In the genomic region with DNA sequence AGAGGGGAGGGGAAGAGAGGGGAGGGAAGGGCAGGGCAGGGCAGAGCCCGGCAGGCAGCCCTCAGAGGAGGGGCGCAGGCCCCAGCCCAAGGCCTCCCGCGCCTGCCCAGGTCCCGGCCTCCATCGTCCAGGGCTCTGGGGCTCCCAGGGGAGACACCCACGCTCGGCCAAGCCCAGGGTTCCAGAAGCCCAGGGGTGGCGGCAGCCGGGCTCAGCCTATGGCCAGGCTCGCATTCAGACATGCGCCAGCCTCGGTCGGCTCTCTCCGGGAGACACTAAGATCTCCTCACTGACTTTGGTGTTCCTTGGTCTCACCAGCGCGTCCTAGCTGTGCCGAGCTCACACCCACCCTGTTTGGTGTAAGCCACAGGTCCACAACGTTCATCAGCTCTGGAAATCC, we compare ENCODE assay signal across 9 cellular contexts. TPM values are rescaled to one million over a fixed set of nuclear protein-coding genes. Genes with fewer than 3 reads are reported as not detected.
A peak's percentile ranks its signal among the peaks of the same experiment; 100 is the strongest.
DNase-seq lines count a peak whose midpoint lies in the region; ATAC-seq, FAIRE-seq and TF ChIP-seq lines count a peak whose summit lies in the region.
"Had no signal": no experiment of that assay in that cellular context is flagged by ENCODE, and none has a peak within 500 bp of the region (broad histone marks: within the 10 kb centered on the region; RNA-seq: fewer than 3 reads in every experiment).

No MANE protein-coding gene starts in this region.

- no peak overlapping the region for H4K8ac ChIP-seq in neuronal stem cell (ENCODE audit: low read depth, low read length)

- H2BK15ac ChIP-seq in neuronal stem cell (ENCODE audit: low read length): peak overlapping the region; percentile 79

- DNase-seq in HTR-8/SVneo (ENCODE audit: insufficient read length, low spot score): no peak
- DNase-seq in chondrocyte (ENCODE audit: low spot score): peak; percentile 81
- no peak for DNase-seq in neuronal stem cell (ENCODE audit: low spot score)
- DNase-seq in central memory CD4-positive, alpha-beta T cell: no peak
- no peak for DNase-seq in small intestine
- DNase-seq: KBM-7, NCI-H2029 had no signal

- H3K4me3 Mint-ChIP-seq in chondrocyte (ENCODE audit: unreplicated experiment): peak overlapping the region; percentile 41

- H3K4me1 ChIP-seq in neuronal stem cell (ENCODE audit: control insufficient read depth in 2 of 2, insufficient read depth in 1 of 2, low read depth in 1 of 2, low read length in 2 of 2): peaks cover 30 to 49% of the 10 kb centered on the region in 2 donors
- H3K4me1 ChIP-seq in small intestine (ENCODE audit: control insufficient read depth in 2 of 2, insufficient read depth in 1 of 2, low read depth in 1 of 2, low read length in 1 of 2): peaks cover 0 to 5% of the 10 kb centered on the region in 2 donors

- no peak overlapping the region for H4K91ac ChIP-seq in neuronal stem cell (ENCODE audit: low read depth, low read length, poor library complexity)

- no peak overlapping the region for H3K9ac ChIP-seq in neuronal stem cell (ENCODE audit: low read depth, low read length, poor library complexity)

- H3K36me3 ChIP-seq in neuronal stem cell (replicated peaks in 1 of 2; ENCODE audit: control insufficient read depth in 2 of 2, insufficient read depth in 2 of 2, low read length in 2 of 2): no peaks in the 10 kb centered on the region
- H3K36me3 ChIP-seq in small intestine (ENCODE audit: control insufficient read depth in 2 of 2, insufficient read depth in 2 of 2, low read length in 2 of 2): no peaks in the 10 kb centered on the region

- peak; percentile 57 for FAIRE-seq in HTR-8/SVneo (lab: Jason Lieb, UNC)
- FAIRE-seq in small intestine (lab: Jason Lieb, UNC): no peak
- FAIRE-seq: H54 had no signal

- no peaks in the 10 kb centered on the region for H3K36me3 Mint-ChIP-seq in chondrocyte (ENCODE audit: low read depth)

- H3K27me3 Mint-ChIP-seq in chondrocyte (ENCODE audit: low read depth): no peaks in the 10 kb centered on the region

- no peak overlapping the region for H2BK12ac ChIP-seq in neuronal stem cell (ENCODE audit: low read length)

- peaks cover 31% of the 10 kb centered on the region for H3K4me1 Mint-ChIP-seq in chondrocyte (ENCODE audit: low read depth)

- no peak overlapping the region for H3K27ac Mint-ChIP-seq in chondrocyte (ENCODE audit: unreplicated experiment)

- H3K9me3 ChIP-seq in neuronal stem cell (replicated peaks in 1 of 2; ENCODE audit: control insufficient read depth in 2 of 2, insufficient read depth in 1 of 2, low read depth in 1 of 2, low read length in 2 of 2): peaks cover 0 to 3% of the 10 kb centered on the region in 2 donors
- no peaks in the 10 kb centered on the region for H3K9me3 ChIP-seq in small intestine (ENCODE audit: control insufficient read depth, low read depth)

- no peak for TF ChIP-seq CTCF in chondrocyte (IDR thresholded peaks at IDR 0.05)

- H3K23ac ChIP-seq in neuronal stem cell (ENCODE audit: low read depth, low read length, poor library complexity): no peak overlapping the region

- H3K18ac ChIP-seq in neuronal stem cell (ENCODE audit: low read length): peak overlapping the region; percentile 7

- H3K4ac ChIP-seq in neuronal stem cell (ENCODE audit: low read length): no peak overlapping the region

- no peak overlapping the region for H3K14ac ChIP-seq in neuronal stem cell (ENCODE audit: low read length)

- peak overlapping the region; percentile 41 for H2BK120ac ChIP-seq in neuronal stem cell (ENCODE audit: low read depth, low read length)

- H3K4me3 ChIP-seq in neuronal stem cell (ENCODE audit: low read length in 2 of 2): no peak overlapping the region
- H3K4me3 ChIP-seq in small intestine (ENCODE audit: low read depth in 1 of 2, low read length in 2 of 2): no peak overlapping the region

- no peak overlapping the region for H2BK5ac ChIP-seq in neuronal stem cell (ENCODE audit: low read length)

- H2AFZ ChIP-seq in neuronal stem cell (ENCODE audit: low read length): no peak overlapping the region

- H3K27me3 ChIP-seq in neuronal stem cell (ENCODE audit: control insufficient read depth in 3 of 3, insufficient read depth in 3 of 3, low read depth in 1 of 3, low read length in 3 of 3): no peaks in the 10 kb centered on the region
- no peaks in the 10 kb centered on the region for H3K27me3 ChIP-seq in small intestine (ENCODE audit: control insufficient read depth in 2 of 2, insufficient read depth in 2 of 2, low read length in 2 of 2)

- ATAC-seq in HG03039 (IDR thresholded peaks at IDR 0.05; ENCODE audit: unreplicated experiment): no peak

- no peaks in the 10 kb centered on the region for H3K9me3 Mint-ChIP-seq in chondrocyte (ENCODE audit: low read depth)

- H3K4me2 ChIP-seq in neuronal stem cell (ENCODE audit: insufficient read depth, low read length, poor library complexity, severe bottlenecking): no peak overlapping the region

- H2AK5ac ChIP-seq in neuronal stem cell (ENCODE audit: low read depth, low read length): no peak overlapping the region

- H3K27ac ChIP-seq in neuronal stem cell (replicated peaks; ENCODE audit: low read length) (no peak overlapping the region), small intestine (ENCODE audit: low read depth in 1 of 2, low read length in 1 of 2) (peak overlapping the region in 1 of 2 donors; percentile 34)

- no CpG with 5 or more reads among the region's 19 CpGs for WGBS in neuronal stem cell (ENCODE audit: extremely low coverage in 2 of 2, insufficient read length in 2 of 2, insufficient replicate concordance in 1 of 2), 2 donors
- 71 to 78% (median 76%) methylated on average over 13 to 19 of the region's 19 CpGs for WGBS in small intestine, 3 donors

- peaks cover 1% of the 10 kb centered on the region for H3K79me1 ChIP-seq in neuronal stem cell (ENCODE audit: low read depth, low read length)

RNA-seq across cellular contexts. Expression of a gene that starts 7.1 kb away (rescaled TPM):
- total RNA-seq in chondrocyte: not detected in 3 replicates
- 2.0 TPM for polyA plus RNA-seq in neuronal stem cell (2013, experiment 1 of 2)
- 2.0 TPM for polyA plus RNA-seq in neuronal stem cell (2013, experiment 2 of 2)
- 1 to 10 TPM; 1.1 to 1.7 (median 1.4) TPM for polyA plus RNA-seq in small intestine

RNA-seq across cellular contexts. Expression of a gene that starts 7.3 kb away (rescaled TPM):
- total RNA-seq in chondrocyte: 12.5 to 27.2 TPM (median 24.3 TPM) in 3 replicates
- polyA plus RNA-seq in neuronal stem cell (2013, experiment 1 of 2): 5.0 TPM
- polyA plus RNA-seq in neuronal stem cell (2013, experiment 2 of 2): 4.8 TPM
- polyA plus RNA-seq in small intestine: 10 to 100 TPM in 1 of 3 donors, 1 to 10 TPM in 1, under 1 TPM in 1; 0.67 to 12.7 (median 1.1) TPM

RNA-seq across cellular contexts. Expression of a gene that starts 21.1 kb away (rescaled TPM):
- 69.2 to 95.3 TPM (median 75.7 TPM) in 3 replicates for total RNA-seq in chondrocyte
- polyA plus RNA-seq in neuronal stem cell (2013, experiment 1 of 2): 132 TPM
- polyA plus RNA-seq in neuronal stem cell (2013, experiment 2 of 2): 135 TPM
- 100 to 1,000 TPM; 162 to 221 (median 172) TPM for polyA plus RNA-seq in small intestine

RNA-seq across cellular contexts. Expression of a gene that starts 21.3 kb away (rescaled TPM):
- 0.75 to 1.4 TPM (median 1.3 TPM) in 3 replicates for total RNA-seq in chondrocyte
- 0.45 TPM for polyA plus RNA-seq in neuronal stem cell (2013, experiment 1 of 2)
- polyA plus RNA-seq in neuronal stem cell (2013, experiment 2 of 2): 0.42 TPM
- under 1 TPM in 2 of 3 donors, not detected in 1; 0.27 to 0.66 TPM for polyA plus RNA-seq in small intestine

RNA-seq across cellular contexts. Expression of a gene that starts 29.0 kb away (rescaled TPM):
- 153 to 176 TPM (median 161 TPM) in 3 replicates for total RNA-seq in chondrocyte
- 91.8 TPM for polyA plus RNA-seq in neuronal stem cell (2013, experiment 1 of 2)
- 90.5 TPM for polyA plus RNA-seq in neuronal stem cell (2013, experiment 2 of 2)
- 100 to 1,000 TPM in 2 of 3 donors, 10 to 100 TPM in 1; 71.9 to 222 (median 175) TPM for polyA plus RNA-seq in small intestine
